1 cellular context compared by ENCODE assay signal in genomic region chr11:86416494-86416893, GRCh38.
TF ChIP-seq lines count a peak whose summit lies in the region.

No MANE protein-coding gene starts in this region.

TF ChIP-seq in K562, 482 proteins besides CTCF, POLR2A, EP300 and RAD21 (continued from another document):
- TF ChIP-seq ZNF609 (CRISPR knock-in tag; IDR thresholded peaks at IDR 0.05; ENCODE audit: borderline replicate concordance) (no peak), SP1 (CRISPR knock-in tag; IDR thresholded peaks at IDR 0.05) (no peak), CREB3L1 (IDR thresholded peaks at IDR 0.05; ENCODE audit: borderline replicate concordance, low read depth) (no peak), ZNF407 (IDR thresholded peaks at IDR 0.05; ENCODE audit: low read depth) (no peak)
